In the genomic region with DNA sequence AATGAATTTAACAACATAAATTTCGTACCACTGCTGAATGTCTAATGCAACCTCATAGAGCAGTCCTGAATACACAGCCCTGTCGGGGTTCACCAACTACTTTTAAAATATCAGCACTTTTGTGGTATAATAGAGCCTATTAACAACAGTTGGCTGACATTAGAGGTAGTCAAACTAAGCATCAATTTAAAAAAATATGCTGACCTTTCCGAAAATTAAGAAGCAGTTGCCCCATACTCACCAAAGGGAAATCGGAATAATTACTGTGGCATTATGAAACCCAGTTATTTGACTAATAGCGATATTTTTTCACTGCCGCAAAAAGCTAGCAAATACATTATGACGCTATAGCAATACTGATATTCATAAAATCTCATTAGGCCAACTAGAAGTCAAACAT, we compare ENCODE assay signal across 3 cellular contexts.
TF ChIP-seq lines count a peak whose summit lies in the region.

No MANE protein-coding gene starts in this region.

TF ChIP-seq in A549, 52 proteins besides CTCF, POLR2A, EP300 and RAD21:
- TF ChIP-seq MAFK (IDR thresholded peaks at IDR 0.05; ENCODE audit: partially characterized antibody): peak; percentile 47
- TF ChIP-seq KDM5A (IDR thresholded peaks at IDR 0.05): no peak

TF ChIP-seq in IMR-90, 13 proteins besides CTCF, POLR2A, EP300 and RAD21:
- TF ChIP-seq MAZ (IDR thresholded peaks at IDR 0.05; ENCODE audit: borderline replicate concordance, low read depth, low read length) (no peak), MAFK (IDR thresholded peaks at IDR 0.05; ENCODE audit: low read depth, low read length) (peak; percentile 48; the same call in 1 of the 2 replicates), MXI1 (IDR thresholded peaks at IDR 0.05; ENCODE audit: borderline replicate concordance, low read depth, low read length) (no peak), CHD1 (IDR thresholded peaks at IDR 0.05; ENCODE audit: low read depth, low read length) (no peak)

TF ChIP-seq in K562, 482 proteins besides CTCF, POLR2A, EP300 and RAD21:
- 0 out of 2 replicates have a peak, but pooled peaks have one; percentile 7 for TF ChIP-seq MAFF (IDR thresholded peaks at IDR 0.05; ENCODE audit: low read length)
- no peak for TF ChIP-seq TCFL5 (CRISPR knock-in tag; conservative IDR thresholded peaks at IDR 0.05)
- no peak for TF ChIP-seq NEUROD1 (IDR thresholded peaks at IDR 0.05; ENCODE audit: borderline replicate concordance, low read depth, low read length, partially characterized antibody)
- peak; percentile 20; the same call in 1 of the 2 replicates for TF ChIP-seq C11orf30 (IDR thresholded peaks at IDR 0.05; ENCODE audit: low read depth)
- TF ChIP-seq ZNF316 (IDR thresholded peaks at IDR 0.05): peak; percentile 64
